ENCODE assay signal across 30 cellular contexts in the genomic region with DNA sequence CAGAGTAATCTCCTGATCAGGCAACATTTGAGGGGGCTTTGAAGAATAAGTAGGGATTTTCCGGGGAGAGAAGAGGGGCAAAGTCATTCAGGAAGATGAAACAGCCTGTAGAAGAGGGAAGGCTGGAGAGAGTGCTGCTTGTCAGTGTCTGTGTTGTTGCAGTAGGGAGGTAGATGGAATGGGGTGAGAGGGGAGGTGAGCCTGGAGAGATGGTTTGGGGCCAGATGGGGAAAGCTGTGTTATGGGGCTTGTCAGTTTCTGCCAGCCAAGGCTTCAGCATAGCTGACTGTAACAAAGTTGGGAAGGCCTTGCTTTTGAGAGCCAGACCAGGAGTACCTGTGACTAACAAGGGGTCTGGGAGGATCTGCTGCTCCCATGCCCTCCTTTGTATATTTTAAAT. TPM values are rescaled to one million over a fixed set of nuclear protein-coding genes. Genes with fewer than 3 reads are reported as not detected.
A peak's percentile ranks its signal among the peaks of the same experiment; 100 is the strongest.
DNase-seq lines count a peak whose midpoint lies in the region; ATAC-seq and TF ChIP-seq lines count a peak whose summit lies in the region.
"Had no signal": no experiment of that assay in that cellular context is flagged by ENCODE, and none has a peak within 500 bp of the region (broad histone marks: within the 10 kb centered on the region; RNA-seq: fewer than 3 reads in every experiment).

No MANE protein-coding gene starts in this region.

- peaks cover 23% of the 10 kb centered on the region for H3K4me1 Mint-ChIP-seq in memory B cell
- H3K4me1 Mint-ChIP-seq in activated T-helper 2 cell treated with anti-CD3 and anti-CD28 coated beads, Interferon-gamma antibody, Interleukin-2, Interleukin-4, amounts not matched to agents 10 μg/mL and 5 μg/mL and 100 μg/mL, durations not matched to agents 14 hours and 24 hours and 36 hours (ENCODE audit: low read depth), result peaks cover 8% of the 10 kb centered on the region

- H3K36me3 ChIP-seq in cardiac muscle cell (no peaks in the 10 kb centered on the region), Panc1 (ENCODE audit: control insufficient read depth, insufficient read depth, low read length) (no peaks in the 10 kb centered on the region)
- H3K36me3 ChIP-seq: brain microvascular endothelial cell, left lung, SJSA1, upper lobe of left lung had no signal

- no TSS peak for BruUV-seq in Panc1 (replicated peaks; lab: Mats Ljungman, UMichigan)

- H3K27me3 ChIP-seq in cardiac muscle cell (no peaks in the 10 kb centered on the region), right cardiac atrium (ENCODE audit: control insufficient read depth, insufficient read depth) (no peaks in the 10 kb centered on the region), Panc1 (ENCODE audit: control insufficient read depth, insufficient read depth, low read length) (no peaks in the 10 kb centered on the region)
- H3K27me3 ChIP-seq: brain microvascular endothelial cell, hepatocyte, left lung, SJSA1, upper lobe of left lung had no signal

- POLR2A ChIA-PET in Panc1 (lab: Charles Lee), result no interaction called here

- H3K9me3 Mint-ChIP-seq in memory B cell, result no peaks in the 10 kb centered on the region
- no peaks in the 10 kb centered on the region for H3K9me3 Mint-ChIP-seq in activated T-helper 2 cell treated with anti-CD3 and anti-CD28 coated beads, Interferon-gamma antibody, Interleukin-2, Interleukin-4, amounts not matched to agents 10 μg/mL and 5 μg/mL and 100 μg/mL, durations not matched to agents 14 hours and 24 hours and 36 hours
- H3K9me3 Mint-ChIP-seq: activated naive CD8-positive, alpha-beta T cell treated with anti-CD3 and anti-CD28 coated beads, Interleukin-2, amount 50 U/mL, for 24 hours; effector memory CD8-positive, alpha-beta T cell; natural killer cell treated with Interleukin-12 subunit alpha and Interleukin-12 subunit beta and Interleukin-15 and Interleukin-18, amount 100 ng/mL, for 72 hours had no signal

- H3K9me3 ChIP-seq in cardiac muscle cell (ENCODE audit: low read depth) (no peaks in the 10 kb centered on the region), right cardiac atrium (ENCODE audit: control insufficient read depth, low read length) (no peaks in the 10 kb centered on the region), Panc1 (ENCODE audit: control insufficient read depth, insufficient read depth, low read depth, low read length) (no peaks in the 10 kb centered on the region)
- H3K9me3 ChIP-seq: A549, HAP-1, left lung, psoas muscle, SJSA1, upper lobe of left lung had no signal

- H3K27me3 Mint-ChIP-seq in memory B cell, result no peaks in the 10 kb centered on the region
- H3K27me3 Mint-ChIP-seq in activated T-helper 2 cell treated with anti-CD3 and anti-CD28 coated beads, Interferon-gamma antibody, Interleukin-2, Interleukin-4, amounts not matched to agents 10 μg/mL and 5 μg/mL and 100 μg/mL, durations not matched to agents 14 hours and 24 hours and 36 hours (ENCODE audit: low read depth), result peaks cover 16% of the 10 kb centered on the region
- H3K27me3 Mint-ChIP-seq: activated naive CD8-positive, alpha-beta T cell treated with anti-CD3 and anti-CD28 coated beads, Interleukin-2, amount 50 U/mL, for 24 hours; B cell; effector memory CD8-positive, alpha-beta T cell; natural killer cell treated with Interleukin-12 subunit alpha and Interleukin-12 subunit beta and Interleukin-15 and Interleukin-18, amount 100 ng/mL, for 72 hours had no signal

- H3K4me1 ChIP-seq in cardiac muscle cell (ENCODE audit: low read depth) (peaks cover 14% of the 10 kb centered on the region), right cardiac atrium (ENCODE audit: control insufficient read depth, insufficient read depth, low read length) (no peaks in the 10 kb centered on the region), Panc1 (ENCODE audit: control insufficient read depth, insufficient read depth, low read length) (peaks cover 16% of the 10 kb centered on the region)
- H3K4me1 ChIP-seq: psoas muscle had no signal

- CTCF ChIA-PET in Panc1 (lab: Charles Lee), result no interaction called here

- H3K36me3 Mint-ChIP-seq in memory B cell, result peaks cover 5% of the 10 kb centered on the region
- no peaks in the 10 kb centered on the region for H3K36me3 Mint-ChIP-seq in activated T-helper 2 cell treated with anti-CD3 and anti-CD28 coated beads, Interferon-gamma antibody, Interleukin-2, Interleukin-4, amounts not matched to agents 10 μg/mL and 5 μg/mL and 100 μg/mL, durations not matched to agents 14 hours and 24 hours and 36 hours (ENCODE audit: low read depth)
- H3K36me3 Mint-ChIP-seq: natural killer cell treated with Interleukin-12 subunit alpha and Interleukin-12 subunit beta and Interleukin-15 and Interleukin-18, amount 100 ng/mL, for 72 hours had no signal

- in situ Hi-C loops in Panc1 (cut with HindIII; ENCODE audit: low pct_unique_long_range_greater_than_20kb, low sequenced_read_pairs), result no loop called here

- H3K4me3 ChIP-seq in cardiac muscle cell (no peak overlapping the region), right cardiac atrium (ENCODE audit: low read length) (no peak overlapping the region), Panc1 (ENCODE audit: low read depth in 2 of 2, low read length in 2 of 2) (no peak overlapping the region)
- H3K4me3 ChIP-seq: A549, HAP-1, hepatocyte, left lung, psoas muscle, SJSA1, upper lobe of left lung had no signal

- H3K27ac ChIP-seq in cardiac muscle cell (peak overlapping the region; percentile 40), right cardiac atrium (ENCODE audit: low read length) (no peak overlapping the region), Panc1 (ENCODE audit: low read length) (peak overlapping the region; percentile 45; the same call in 1 of the 2 replicates)
- H3K27ac ChIP-seq: brain microvascular endothelial cell, hepatocyte, left lung, psoas muscle, SJSA1, upper lobe of left lung had no signal

- no peak for ATAC-seq in right cardiac atrium
- ATAC-seq in Panc1, result peak; percentile 33; the same call in 1 of the 2 replicates
- ATAC-seq in memory B cell (ENCODE audit: low read depth), result no peak
- ATAC-seq: activated naive CD8-positive, alpha-beta T cell treated with anti-CD3 and anti-CD28 coated beads, Interleukin-2, amount 50 U/mL, for 24 hours; effector memory CD8-positive, alpha-beta T cell; esophagus mucosa; natural killer cell treated with Interleukin-12 subunit alpha and Interleukin-12 subunit beta and Interleukin-15 and Interleukin-18, amount 100 ng/mL, for 72 hours; psoas muscle had no signal

- TF ChIP-seq CTCF in cardiac muscle cell (IDR thresholded peaks at IDR 0.05; ENCODE audit: low read depth, low read length), result no peak
- TF ChIP-seq CTCF in Panc1 (IDR thresholded peaks at IDR 0.05), result no peak

- WGBS in right cardiac atrium, result 75% methylated on average over 1 of the region's 1 CpG

- no peak for DNase-seq in cardiac muscle cell (ENCODE audit: low read depth in 1 of 2, low spot score in 1 of 2)
- DNase-seq in right cardiac atrium, result no peak
- DNase-seq in Panc1 (ENCODE audit: low read depth, low spot score), result no peak
- DNase-seq in memory B cell (ENCODE audit: low spot score in 2 of 2), result no peak
- DNase-seq in activated T-helper 2 cell treated with anti-CD3 and anti-CD28 coated beads, Interferon-gamma antibody, Interleukin-2, Interleukin-4, amounts not matched to agents 10 μg/mL and 5 μg/mL and 100 μg/mL, durations not matched to agents 14 hours and 24 hours and 36 hours (ENCODE audit: low spot score), result no peak
- DNase-seq in cerebellar nuclear complex (lab: John Stamatoyannopoulos, UW), result no peak
- DNase-seq in LoVo (ENCODE audit: low spot score), result no peak
- no peak for DNase-seq in SKM-1 (lab: John Stamatoyannopoulos, UW; ENCODE audit: unreplicated experiment)
- DNase-seq: activated CD4-positive, alpha-beta T cell treated with anti-CD3 and anti-CD28 coated beads for 1 hour; activated CD8-positive, alpha-beta memory T cell treated with anti-CD3 and anti-CD28 coated beads for 24 hours; activated gamma-delta T cell treated with Interleukin-2 at 50 U/mL for 16 hours; activated naive CD8-positive, alpha-beta T cell treated with anti-CD3 and anti-CD28 coated beads, Interleukin-2, amount 50 U/mL, for 24 hours; activated T-cell treated with anti-CD3 and anti-CD28 coated beads, Interleukin-2, amount 50 U/mL, for 1 hour; brain microvascular endothelial cell; DMS53; effector memory CD8-positive, alpha-beta T cell; foreskin melanocyte; left lung; NCI-H2081; NCI-H510A; psoas muscle; T-helper 1 cell; upper lobe of left lung had no signal

- intact Hi-C loops in right cardiac atrium (cut with DNase I) (no loop called here), Panc1 (cut with micrococcal nuclease; ENCODE audit: unreplicated experiment) (no loop called here)
- intact Hi-C loops in activated T-helper 2 cell treated with anti-CD3 and anti-CD28 coated beads, Interferon-gamma antibody, Interleukin-2, Interleukin-4, amounts not matched to agents 10 μg/mL and 5 μg/mL and 100 μg/mL, durations not matched to agents 14 hours and 24 hours and 36 hours (cut with micrococcal nuclease), result no loop called here

- no peak overlapping the region for H3K4me3 Mint-ChIP-seq in memory B cell
- no peak overlapping the region for H3K4me3 Mint-ChIP-seq in activated T-helper 2 cell treated with anti-CD3 and anti-CD28 coated beads, Interferon-gamma antibody, Interleukin-2, Interleukin-4, amounts not matched to agents 10 μg/mL and 5 μg/mL and 100 μg/mL, durations not matched to agents 14 hours and 24 hours and 36 hours (ENCODE audit: low read depth)
- H3K4me3 Mint-ChIP-seq: activated naive CD8-positive, alpha-beta T cell treated with anti-CD3 and anti-CD28 coated beads, Interleukin-2, amount 50 U/mL, for 24 hours; B cell; effector memory CD8-positive, alpha-beta T cell; natural killer cell treated with Interleukin-12 subunit alpha and Interleukin-12 subunit beta and Interleukin-15 and Interleukin-18, amount 100 ng/mL, for 72 hours had no signal

- H3K27ac Mint-ChIP-seq in memory B cell, result peak overlapping the region; percentile 24
- no peak overlapping the region for H3K27ac Mint-ChIP-seq in activated T-helper 2 cell treated with anti-CD3 and anti-CD28 coated beads, Interferon-gamma antibody, Interleukin-2, Interleukin-4, amounts not matched to agents 10 μg/mL and 5 μg/mL and 100 μg/mL, durations not matched to agents 14 hours and 24 hours and 36 hours
- H3K27ac Mint-ChIP-seq: activated naive CD8-positive, alpha-beta T cell treated with anti-CD3 and anti-CD28 coated beads, Interleukin-2, amount 50 U/mL, for 24 hours; B cell; natural killer cell treated with Interleukin-12 subunit alpha and Interleukin-12 subunit beta and Interleukin-15 and Interleukin-18, amount 100 ng/mL, for 72 hours had no signal

RNA-seq across cellular contexts. Expression of a gene that starts 18.0 kb away (rescaled TPM):
- total RNA-seq in cardiac muscle cell, result 9.7 and 16.6 TPM in 2 replicates
- 13.3 and 26.6 TPM in 2 replicates for polyA plus RNA-seq in cardiac muscle cell
- 10 to 100 TPM in 1 of 4 donors, 1 to 10 TPM in 3; 6.9 to 12.8 (median 9.4) TPM for total RNA-seq in right cardiac atrium
- 3.1 TPM for polyA plus RNA-seq in right cardiac atrium
- total RNA-seq in Panc1 (2021; ENCODE audit: unreplicated experiment), result 40.0 TPM
- 20.4 TPM for polyA plus RNA-seq in Panc1 (2012; ENCODE audit: insufficient read length)
- total RNA-seq in activated T-helper 2 cell treated with anti-CD3 and anti-CD28 coated beads, Interferon-gamma antibody, Interleukin-2, Interleukin-4, amounts not matched to agents 10 μg/mL and 5 μg/mL and 100 μg/mL, durations not matched to agents 14 hours and 24 hours and 36 hours, result 8.0 and 8.8 TPM in 2 replicates
